In the genomic region with DNA sequence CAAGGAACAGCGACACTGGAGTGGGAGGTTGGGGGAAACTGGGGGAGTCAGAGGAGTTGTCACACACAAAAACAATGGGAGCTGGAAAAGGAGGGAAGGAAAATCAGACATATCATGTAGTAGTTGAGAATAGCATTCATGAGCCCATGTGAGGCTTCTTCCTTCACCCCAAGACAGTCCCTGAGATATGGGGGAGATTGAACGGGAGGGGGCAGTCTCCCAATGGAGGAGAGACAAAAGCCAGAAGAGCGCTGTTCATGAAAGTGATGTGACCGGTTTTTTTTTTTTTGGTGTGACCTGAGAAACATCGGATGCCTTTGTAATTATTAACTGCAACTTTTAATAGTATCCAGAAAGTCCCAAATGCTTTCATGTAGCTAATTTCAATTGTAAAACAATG, we compare ENCODE assay signal across 28 cellular contexts.
"Had no signal": no experiment of that assay in that cellular context is flagged by ENCODE, and none has a peak within 500 bp of the region (broad histone marks: within the 10 kb centered on the region; RNA-seq: fewer than 3 reads in every experiment).

No MANE protein-coding gene starts in this region.

- H3K27me3 Mint-ChIP-seq: stimulated activated naive B cell treated with anti-CD40 and anti-IgM and Interleukin-4, amounts not matched to agents 10 μg/mL and 1 μg/mL and 100 μg/mL, for 72 hours had no signal

- H3K36me3 Mint-ChIP-seq: immature natural killer cell; naive thymus-derived CD8-positive, alpha-beta T cell; neural progenitor cell; stimulated activated naive B cell treated with anti-CD40 and anti-IgM and Interleukin-4, amounts not matched to agents 10 μg/mL and 1 μg/mL and 100 μg/mL, for 72 hours had no signal

- H3K4me3 Mint-ChIP-seq: naive thymus-derived CD8-positive, alpha-beta T cell; nephron; neural progenitor cell; stimulated activated naive B cell treated with anti-CD40 and anti-IgM and Interleukin-4, amounts not matched to agents 10 μg/mL and 1 μg/mL and 100 μg/mL, for 72 hours had no signal

- H3K27ac Mint-ChIP-seq: immature natural killer cell; nephron; neural progenitor cell; stimulated activated naive B cell treated with anti-CD40 and anti-IgM and Interleukin-4, amounts not matched to agents 10 μg/mL and 1 μg/mL and 100 μg/mL, for 72 hours had no signal

- H3K9me3 Mint-ChIP-seq: immature natural killer cell; naive thymus-derived CD8-positive, alpha-beta T cell; nephron; stimulated activated naive B cell treated with anti-CD40 and anti-IgM and Interleukin-4, amounts not matched to agents 10 μg/mL and 1 μg/mL and 100 μg/mL, for 72 hours had no signal

- H3K9me3 ChIP-seq: left lung, lower lobe of right lung, neutrophil, psoas muscle, right atrium auricular region, right lobe of liver, stomach, testis, thyroid gland, transverse colon, upper lobe of left lung, vagina had no signal

- H3K36me3 ChIP-seq: left lung, lower lobe of right lung, neural progenitor cell, neutrophil, right atrium auricular region, right lobe of liver, stomach, thyroid gland, transverse colon, upper lobe of left lung, vagina had no signal

- H3K4me2 ChIP-seq: neural progenitor cell, smooth muscle cell had no signal

- H3K27ac ChIP-seq: left lung, lower lobe of right lung, neural progenitor cell, neutrophil, parathyroid adenoma, psoas muscle, right atrium auricular region, right lobe of liver, stomach, testis, thyroid gland, transverse colon, upper lobe of left lung, vagina had no signal

- ATAC-seq: left colon; left lung; lower lobe of right lung; naive thymus-derived CD8-positive, alpha-beta T cell; psoas muscle; right lobe of liver; stimulated activated naive B cell treated with anti-CD40 and anti-IgM and Interleukin-4, amounts not matched to agents 10 μg/mL and 1 μg/mL and 100 μg/mL, for 72 hours; stimulated activated naive CD8-positive, alpha-beta T cell treated with anti-CD3 and anti-CD28 coated beads, Interleukin-15, Interleukin-2, amounts not matched to agents 100 U/mL and 50 U/mL, for 24 hours had no signal

- H3K27me3 ChIP-seq: left lung, neural progenitor cell, neutrophil, right atrium auricular region, right lobe of liver, stomach, testis, thyroid gland, transverse colon, upper lobe of left lung, vagina had no signal

- H3K4me3 ChIP-seq: left lung, lower lobe of right lung, neural progenitor cell, psoas muscle, right atrium auricular region, right lobe of liver, smooth muscle cell, stomach, testis, thyroid gland, transverse colon, upper lobe of left lung, vagina had no signal

- H3K79me2 ChIP-seq: parathyroid adenoma had no signal

- H3K4me1 ChIP-seq: left lung, lower lobe of right lung, parathyroid adenoma, psoas muscle, right atrium auricular region, right lobe of liver, stomach, testis, thyroid gland, transverse colon, upper lobe of left lung, vagina had no signal

- H3K9ac ChIP-seq: neural progenitor cell, parathyroid adenoma had no signal

- H3K4me1 Mint-ChIP-seq: immature natural killer cell; naive thymus-derived CD8-positive, alpha-beta T cell; stimulated activated naive B cell treated with anti-CD40 and anti-IgM and Interleukin-4, amounts not matched to agents 10 μg/mL and 1 μg/mL and 100 μg/mL, for 72 hours had no signal

- H2AFZ ChIP-seq: neural progenitor cell, parathyroid adenoma had no signal

- DNase-seq: hypothalamus; immature natural killer cell; kidney; left colon; left lung; lower lobe of right lung; mammary epithelial cell; mesenchymal stem cell; naive thymus-derived CD8-positive, alpha-beta T cell; occipital lobe; psoas muscle; right lobe of liver; stimulated activated CD4-positive, alpha-beta T cell treated with anti-CD3 and anti-CD28 coated beads, Interleukin-1b, Interleukin-23, amount 100 ng/mL, for 48 hours; stimulated activated CD4-positive, alpha-beta T cell treated with anti-CD3 and anti-CD28 coated beads, Interleukin-2, amount 100 ng/mL, for 48 hours; stimulated activated naive B cell treated with anti-CD40 and anti-IgM and Interleukin-4, amounts not matched to agents 10 μg/mL and 1 μg/mL and 100 μg/mL, for 72 hours; stimulated activated naive CD8-positive, alpha-beta T cell treated with anti-CD3 and anti-CD28 coated beads, Interleukin-15, Interleukin-2, amounts not matched to agents 100 U/mL and 50 U/mL, for 24 hours; stomach; testis; thyroid gland; transverse colon; upper lobe of left lung had no signal
